25 cellular contexts compared by ENCODE assay signal in the genomic region with DNA sequence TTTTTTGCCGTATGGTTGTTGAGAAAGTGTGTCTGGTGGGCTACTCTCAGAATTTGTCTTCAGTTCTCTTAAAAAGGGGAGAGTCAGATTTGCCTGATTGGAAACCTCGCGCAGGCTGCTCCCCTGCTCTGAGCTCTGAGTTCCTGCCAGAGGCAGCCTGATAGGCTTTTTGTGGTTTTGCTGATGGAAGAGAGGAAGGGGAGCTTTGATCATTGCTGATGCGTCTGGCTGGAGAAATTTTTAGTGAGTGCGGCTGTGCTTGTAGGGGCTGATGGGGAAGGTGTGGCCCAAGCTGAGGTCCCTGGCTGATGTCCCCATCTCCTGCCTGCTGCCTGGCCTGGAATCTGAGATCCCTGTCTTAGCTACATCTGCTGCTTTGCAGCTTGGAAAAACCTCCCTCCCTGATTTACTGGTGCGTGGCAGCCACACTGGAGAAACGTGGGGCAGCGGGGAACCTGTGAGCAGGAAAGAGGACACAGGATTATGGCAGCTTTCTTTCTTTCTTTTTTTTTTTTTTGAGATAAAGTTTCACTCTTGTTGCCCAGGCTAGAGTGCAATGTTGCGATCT. TPM values are rescaled to one million over a fixed set of nuclear protein-coding genes. Genes with fewer than 3 reads are reported as not detected.
DNase-seq lines count a peak whose midpoint lies in the region; ATAC-seq and TF ChIP-seq lines count a peak whose summit lies in the region.
"Had no signal": no experiment of that assay in that cellular context is flagged by ENCODE, and none has a peak within 500 bp of the region (broad histone marks: within the 10 kb centered on the region; RNA-seq: fewer than 3 reads in every experiment).

No MANE protein-coding gene starts in this region.

- CTCF ChIA-PET in WTC11 (lab: Charles Lee), result interaction anchor here (1.2 to 2.3 kb wide), 5 partner anchors 12 to 209 kb away, joined by 3 to 6 read pairs (median 3); no protein-coding TSS in a partner anchor

- peaks cover 46% of the 10 kb centered on the region for H3K27me3 Mint-ChIP-seq in WTC11 (ENCODE audit: low read depth)
- peaks cover 52% of the 10 kb centered on the region for H3K27me3 Mint-ChIP-seq in neural progenitor cell (ENCODE audit: insufficient read depth, low read depth)

- H3K4me1 ChIP-seq in BLaER1 (peaks cover 35% of the 10 kb centered on the region), neural progenitor cell (peaks cover 3% of the 10 kb centered on the region)

- peaks cover 59% of the 10 kb centered on the region for H3K27me3 ChIP-seq in BLaER1
- peaks cover 71% of the 10 kb centered on the region for H3K27me3 ChIP-seq in neural progenitor cell

- peak; percentile 7 for DNase-seq in Jurkat, Clone E6-1 (ENCODE audit: low read depth, low spot score)
- DNase-seq in WTC11 (ENCODE audit: low spot score), result no peak
- no peak for DNase-seq in neural progenitor cell (ENCODE audit: low spot score)
- DNase-seq in COR-L47 (lab: John Stamatoyannopoulos, UW), result no peak
- no peak for DNase-seq in NCI-H446 (lab: John Stamatoyannopoulos, UW)
- DNase-seq: 8988T; Calu3; CD4-positive, CD25-positive, alpha-beta regulatory T cell; GOT3; IMR-90; Kasumi-1; MG63; NCI-H1048; NCI-H1436; NCI-H2081; NCI-H510A; NCI-H82; SHP77; SK-N-SH had no signal

- no peak for TF ChIP-seq CTCF in WTC11 (IDR thresholded peaks at IDR 0.05)
- TF ChIP-seq CTCF in neural progenitor cell (IDR thresholded peaks at IDR 0.05), result no peak

- no peaks in the 10 kb centered on the region for H3K36me3 ChIP-seq in BLaER1
- no peaks in the 10 kb centered on the region for H3K36me3 ChIP-seq in neural progenitor cell
- H3K36me3 ChIP-seq: MG63 had no signal

- POLR2A ChIA-PET in WTC11 (lab: Charles Lee), result interaction anchor here (1.7 kb wide), 1 partner anchor 16 kb away, joined by 5 read pairs; no protein-coding TSS in a partner anchor

- peaks cover 3% of the 10 kb centered on the region for H3F3A ChIP-seq in neural progenitor cell (ENCODE audit: low read depth)

- no peaks in the 10 kb centered on the region for H3K9me3 Mint-ChIP-seq in WTC11
- H3K9me3 Mint-ChIP-seq in neural progenitor cell, result no peaks in the 10 kb centered on the region
- H3K9me3 Mint-ChIP-seq: CD4-positive, CD25-positive, alpha-beta regulatory T cell had no signal

- H3K27ac ChIP-seq in BLaER1 (no peak overlapping the region), neural progenitor cell (no peak overlapping the region)

- no peak overlapping the region for H2AFZ ChIP-seq in neural progenitor cell (replicated peaks)

- H3K4me3 ChIP-seq in BLaER1, result no peak overlapping the region
- no peak overlapping the region for H3K4me3 ChIP-seq in Jurkat, Clone E6-1 (ENCODE audit: low read length)
- H3K4me3 ChIP-seq in neural progenitor cell, result no peak overlapping the region
- H3K4me3 ChIP-seq: GM12878, MG63 had no signal

- H3K9me3 ChIP-seq in BLaER1 (peaks cover 9% of the 10 kb centered on the region; the same call in 1 of the 2 replicates), neural progenitor cell (ENCODE audit: low read depth) (no peaks in the 10 kb centered on the region)
- H3K9me3 ChIP-seq: MG63, SK-N-SH had no signal

- H3K4me2 ChIP-seq in BLaER1, result peak overlapping the region; percentile 49
- H3K4me2 ChIP-seq in neural progenitor cell, result no peak overlapping the region
- H3K4me2 ChIP-seq: SK-N-SH had no signal

- peak overlapping the region; percentile 13 for H3K4me3 Mint-ChIP-seq in WTC11
- H3K4me3 Mint-ChIP-seq in neural progenitor cell, result peak overlapping the region; percentile 3
- H3K4me3 Mint-ChIP-seq: CD4-positive, CD25-positive, alpha-beta regulatory T cell had no signal

- H4K20me1 ChIP-seq in BLaER1, result peaks cover 35% of the 10 kb centered on the region
- peaks cover 27% of the 10 kb centered on the region for H4K20me1 ChIP-seq in neural progenitor cell (ENCODE audit: low read depth)

- no peak for ATAC-seq in WTC11
- no peak for ATAC-seq in HG03457 (IDR thresholded peaks at IDR 0.05; ENCODE audit: unreplicated experiment)
- no peak for ATAC-seq in HG03442 (IDR thresholded peaks at IDR 0.05; ENCODE audit: unreplicated experiment)
- ATAC-seq: GM12878 had no signal

- H3K27ac Mint-ChIP-seq in WTC11, result no peak overlapping the region
- H3K27ac Mint-ChIP-seq in neural progenitor cell, result no peak overlapping the region
- H3K27ac Mint-ChIP-seq: CD4-positive, CD25-positive, alpha-beta regulatory T cell had no signal

- H3K36me3 Mint-ChIP-seq in WTC11, result no peaks in the 10 kb centered on the region
- H3K36me3 Mint-ChIP-seq in neural progenitor cell, result no peaks in the 10 kb centered on the region
- H3K36me3 Mint-ChIP-seq: CD4-positive, CD25-positive, alpha-beta regulatory T cell had no signal

- no peak overlapping the region for H3K9ac ChIP-seq in BLaER1
- H3K9ac ChIP-seq in neural progenitor cell, result no peak overlapping the region
- H3K9ac ChIP-seq: SK-N-SH had no signal

- H3K79me2 ChIP-seq in neural progenitor cell (ENCODE audit: low read depth), result no peaks in the 10 kb centered on the region

- peaks cover 48% of the 10 kb centered on the region for H3K4me1 Mint-ChIP-seq in WTC11
- peaks cover 7% of the 10 kb centered on the region for H3K4me1 Mint-ChIP-seq in neural progenitor cell

TF ChIP-seq in WTC11, 78 proteins besides CTCF, POLR2A, EP300 and RAD21 (continues in another document):
- no peak for TF ChIP-seq HMGXB4 (CRISPR knock-in tag; IDR thresholded peaks at IDR 0.05)
- TF ChIP-seq ZNF671 (CRISPR knock-in tag; IDR thresholded peaks at IDR 0.05), result no peak
- TF ChIP-seq JAZF1 (CRISPR knock-in tag; IDR thresholded peaks at IDR 0.05), result no peak
- no peak for TF ChIP-seq CBFB (CRISPR knock-in tag; IDR thresholded peaks at IDR 0.05; ENCODE audit: low read depth)
- TF ChIP-seq, protein P1, sequence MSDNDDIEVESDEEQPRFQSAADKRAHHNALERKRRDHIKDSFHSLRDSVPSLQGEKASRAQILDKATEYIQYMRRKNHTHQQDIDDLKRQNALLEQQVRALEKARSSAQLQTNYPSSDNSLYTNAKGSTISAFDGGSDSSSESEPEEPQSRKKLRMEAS (CRISPR knock-in tag; IDR thresholded peaks at IDR 0.05), result no peak
- TF ChIP-seq EMX1 (CRISPR knock-in tag; IDR thresholded peaks at IDR 0.05), result no peak
- no peak for TF ChIP-seq E2F5 (CRISPR knock-in tag; IDR thresholded peaks at IDR 0.05)
- no peak for TF ChIP-seq SMAD4 (CRISPR knock-in tag; IDR thresholded peaks at IDR 0.05)
- no peak for TF ChIP-seq FOXJ3 (CRISPR knock-in tag; IDR thresholded peaks at IDR 0.05; ENCODE audit: borderline replicate concordance)
- no peak for TF ChIP-seq PREB (CRISPR knock-in tag; IDR thresholded peaks at IDR 0.05; ENCODE audit: borderline replicate concordance)
- TF ChIP-seq PRRX2 (CRISPR knock-in tag; IDR thresholded peaks at IDR 0.05), result no peak
- TF ChIP-seq, protein P2, sequence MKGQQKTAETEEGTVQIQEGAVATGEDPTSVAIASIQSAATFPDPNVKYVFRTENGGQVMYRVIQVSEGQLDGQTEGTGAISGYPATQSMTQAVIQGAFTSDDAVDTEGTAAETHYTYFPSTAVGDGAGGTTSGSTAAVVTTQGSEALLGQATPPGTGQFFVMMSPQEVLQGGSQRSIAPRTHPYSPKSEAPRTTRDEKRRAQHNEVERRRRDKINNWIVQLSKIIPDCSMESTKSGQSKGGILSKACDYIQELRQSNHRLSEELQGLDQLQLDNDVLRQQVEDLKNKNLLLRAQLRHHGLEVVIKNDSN (CRISPR knock-in tag; IDR thresholded peaks at IDR 0.05), result no peak
- no peak for TF ChIP-seq ZMAT4 (CRISPR knock-in tag; IDR thresholded peaks at IDR 0.05)
- no peak for TF ChIP-seq ZNF121 (CRISPR knock-in tag; IDR thresholded peaks at IDR 0.05)

RNA-seq across cellular contexts. Expression of gene CHST8, which starts 2.9 kb away (rescaled TPM):
- not detected for polyA plus RNA-seq in Jurkat, Clone E6-1 (2012; ENCODE audit: insufficient read depth, insufficient read length)
- total RNA-seq in WTC11 (2021), result 22.8 to 33.5 TPM (median 23.8 TPM) in 3 replicates
- total RNA-seq in neural progenitor cell (ENCODE audit: low replicate concordance), result 0.92 and 3.2 TPM in 2 replicates
- total RNA-seq: Calu3, GM12878, IMR-90, RPMI7951 had no signal
- polyA plus RNA-seq: AG04450; CD4-positive, CD25-positive, alpha-beta regulatory T cell; IMR-90 had no signal
